ENCODE assay signal across 8 cellular contexts in the genomic region with DNA sequence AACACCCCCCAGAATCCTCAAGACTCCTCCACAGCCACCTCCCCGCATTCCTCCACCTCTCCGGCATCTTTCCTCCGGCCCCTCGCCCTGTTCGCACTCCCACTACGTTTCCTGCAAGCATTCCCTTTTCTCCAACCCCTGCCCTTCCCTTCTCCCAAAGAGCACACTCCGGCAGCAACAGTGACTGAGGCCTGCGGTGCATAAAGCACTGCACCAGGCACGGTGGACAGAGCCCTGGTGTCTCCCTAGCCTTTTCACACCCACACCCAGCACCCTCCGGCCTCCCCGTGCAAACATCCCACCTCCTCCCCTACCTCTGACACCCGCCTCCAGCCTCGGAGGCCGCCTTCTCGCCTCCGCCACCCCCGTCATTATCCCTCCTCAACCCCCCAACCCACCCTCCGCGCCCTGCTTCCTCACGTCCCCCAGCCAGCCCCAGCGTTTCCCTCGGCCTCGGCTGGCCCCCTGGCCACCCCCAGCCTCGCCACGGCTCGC. TPM values are rescaled to one million over a fixed set of nuclear protein-coding genes. Genes with fewer than 3 reads are reported as not detected.
DNase-seq lines count a peak whose midpoint lies in the region; TF ChIP-seq lines count a peak whose summit lies in the region.

No MANE protein-coding gene starts in this region.

- H3K4me3 ChIP-seq in esophagus squamous epithelium (peak overlapping the region; percentile 80 to 100 (median 90)), muscle layer of colon (ENCODE audit: low read depth in 1 of 2, low read length in 2 of 2) (peak overlapping the region; percentile 86 to 95)

- H3K4me3 Mint-ChIP-seq in activated T-cell treated with anti-CD3 and anti-CD28 coated beads, Interleukin-2, amount 50 U/mL, for 24 hours: peak overlapping the region; percentile 92

- no peak for TF ChIP-seq CTCF in esophagus squamous epithelium (IDR thresholded peaks at IDR 0.05)

- intact Hi-C loops in esophagus squamous epithelium (cut with DNase I): no loop called here

- H3K27ac Mint-ChIP-seq in activated T-cell treated with anti-CD3 and anti-CD28 coated beads, Interleukin-2, amount 50 U/mL, for 24 hours: peak overlapping the region; percentile 87

- DNase-seq in G401 (ENCODE audit: low spot score) (peak; percentile 42), HCEC 1CT (peak; percentile 48), NCI-H146 treated with DMSO at 0.1 percent for 48 hours (lab: John Stamatoyannopoulos, UW; ENCODE audit: unreplicated experiment) (peak; percentile 39), esophagus squamous epithelium (lab: John Stamatoyannopoulos, UW) (no peak), substantia nigra (lab: John Stamatoyannopoulos, UW) (peak in 28 of 49 donors; percentile 5 to 68 (median 34)), KG1 (lab: John Stamatoyannopoulos, UW) (no peak)
- DNase-seq in activated T-cell treated with anti-CD3 and anti-CD28 coated beads, Interleukin-2, amount 50 U/mL, for 24 hours: no peak

- H3K4me1 Mint-ChIP-seq in activated T-cell treated with anti-CD3 and anti-CD28 coated beads, Interleukin-2, amount 50 U/mL, for 24 hours (ENCODE audit: low read depth): peaks cover 45% of the 10 kb centered on the region

- 1% methylated on average over 21 of the region's 26 CpGs for WGBS in esophagus squamous epithelium, 2 donors

- H3K9ac ChIP-seq in muscle layer of colon (ENCODE audit: low read length): peak overlapping the region; percentile 84

- H3K36me3 Mint-ChIP-seq in activated T-cell treated with anti-CD3 and anti-CD28 coated beads, Interleukin-2, amount 50 U/mL, for 24 hours (ENCODE audit: low read depth): peaks cover 42% of the 10 kb centered on the region

- H3K27me3 ChIP-seq in esophagus squamous epithelium (no peaks in the 10 kb centered on the region), muscle layer of colon (ENCODE audit: control insufficient read depth in 1 of 2, insufficient read depth in 2 of 2, low read length in 2 of 2) (no peaks in the 10 kb centered on the region)

- no peaks in the 10 kb centered on the region for H3K27me3 Mint-ChIP-seq in activated T-cell treated with anti-CD3 and anti-CD28 coated beads, Interleukin-2, amount 50 U/mL, for 24 hours

- no peaks in the 10 kb centered on the region for H3K9me3 Mint-ChIP-seq in activated T-cell treated with anti-CD3 and anti-CD28 coated beads, Interleukin-2, amount 50 U/mL, for 24 hours

- peak overlapping the region; percentile 89 to 97 (median 94) for H3K27ac ChIP-seq in esophagus squamous epithelium
- peak overlapping the region; percentile 79 for H3K27ac ChIP-seq in muscle layer of colon (ENCODE audit: low read depth, low read length)
- H3K27ac ChIP-seq in substantia nigra (ENCODE audit: low read depth, low read length, poor library complexity, severe bottlenecking): peak overlapping the region; percentile 88

- H3K9me3 ChIP-seq in esophagus squamous epithelium (no peaks in the 10 kb centered on the region), muscle layer of colon (ENCODE audit: low read length) (no peaks in the 10 kb centered on the region)

- H3K4me1 ChIP-seq in esophagus squamous epithelium (peaks cover 9 to 51% (median 15%) of the 10 kb centered on the region in 3 donors), muscle layer of colon (ENCODE audit: insufficient read depth, low read length) (peaks cover 22% of the 10 kb centered on the region)

- TF ChIP-seq POLR2A in esophagus squamous epithelium (IDR thresholded peaks at IDR 0.05): no peak

- in situ Hi-C loops in G401 (cut with HindIII; ENCODE audit: low sequenced_read_pairs): no loop called here

- H3K36me3 ChIP-seq in esophagus squamous epithelium: peaks cover 0 to 9% (median 0%) of the 10 kb centered on the region in 3 donors
- H3K36me3 ChIP-seq in muscle layer of colon (ENCODE audit: insufficient read depth, low read length): no peaks in the 10 kb centered on the region

RNA-seq across cellular contexts. Expression of a gene that starts 0.6 kb away (rescaled TPM):
- total RNA-seq in G401 (2014; rRNA removed; shearing (Covaris generic)): 14.6 and 21.5 TPM in 2 replicates
- total RNA-seq in esophagus squamous epithelium: 10 to 100 TPM; 10.7 to 25.9 (median 16.9) TPM

Comparison
In these comparisons a context has a peak if more than half of its experiments do, and no peak if none do; other contexts are left out.
1. DNase-seq: peak in G401 (single experiment), HCEC 1CT (single experiment), NCI-H146 treated with DMSO at 0.1 percent for 48 hours (single experiment) and substantia nigra (28 of 49); none in activated T-cell treated with anti-CD3 and anti-CD28 coated beads, Interleukin-2, amount 50 U/mL, for 24 hours (single experiment), esophagus squamous epithelium (single experiment) and KG1 (single experiment).
2. Peak in every context shown above with its lines, with median percentiles within 50 percentile points of each other: H3K27ac ChIP-seq.